Comparison of ENCODE assay signal across 8 cellular contexts in the genomic region with DNA sequence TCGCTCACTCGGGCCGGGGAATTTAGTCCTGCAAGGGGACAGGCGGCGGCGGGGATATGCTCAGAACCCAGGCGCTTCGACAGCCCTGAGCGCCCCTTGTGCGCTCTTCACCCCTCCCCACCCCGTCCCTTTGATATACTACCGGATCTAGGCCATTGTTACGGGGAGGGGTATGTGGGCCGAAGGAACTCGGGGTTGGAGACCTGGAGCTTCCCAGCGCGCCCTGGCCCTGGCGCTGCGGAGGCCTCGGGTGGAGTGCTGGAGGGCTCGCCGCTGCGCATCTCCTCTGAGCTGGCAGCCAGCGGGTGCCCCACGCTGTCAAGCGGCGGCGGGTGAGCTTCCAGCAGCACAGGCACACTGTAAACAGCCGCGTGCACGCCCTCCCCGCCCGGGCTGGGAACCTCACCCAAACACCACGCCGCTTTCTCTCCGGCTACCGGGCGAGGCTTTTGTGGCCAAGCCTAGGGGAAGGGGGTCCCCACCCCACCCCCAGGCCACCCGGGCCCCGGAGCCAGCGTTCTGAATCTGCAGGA. TPM values are rescaled to one million over a fixed set of nuclear protein-coding genes. Genes with fewer than 3 reads are reported as not detected.
DNase-seq lines count a peak whose midpoint lies in the region; ATAC-seq and TF ChIP-seq lines count a peak whose summit lies in the region.

No MANE protein-coding gene starts in this region.

- WGBS in trophoblast cell (ENCODE audit: extremely low coverage, insufficient coverage, insufficient read length), result no CpG with 5 or more reads among the region's 41 CpGs

- H4K8ac ChIP-seq in trophoblast cell (ENCODE audit: low read depth, low read length), result no peak overlapping the region

- no peaks in the 10 kb centered on the region for H3K79me2 ChIP-seq in trophoblast cell (ENCODE audit: control insufficient read depth, insufficient read depth, low read length, poor library complexity)

- H3K14ac ChIP-seq in trophoblast cell (ENCODE audit: low read length), result no peak overlapping the region

- H3K18ac ChIP-seq in trophoblast cell (ENCODE audit: low read length), result no peak overlapping the region

- DNase-seq in NCI-H2171 treated with DMSO at 0.1 percent for 48 hours (lab: John Stamatoyannopoulos, UW), result peak; percentile 45
- DNase-seq in NCI-H2171 (lab: John Stamatoyannopoulos, UW), result no peak
- DNase-seq in WERI-Rb-1, result no peak
- peak; percentile 62 for DNase-seq in globus pallidus (ENCODE audit: low spot score)
- no peak for DNase-seq in trophoblast cell
- DNase-seq in SK-N-DZ (ENCODE audit: low spot score), result no peak
- no peak for DNase-seq in HT-29 (ENCODE audit: low spot score)

- H2BK120ac ChIP-seq in trophoblast cell (ENCODE audit: insufficient read depth, low read length, poor library complexity), result no peak overlapping the region

- H3K23ac ChIP-seq in trophoblast cell (ENCODE audit: low read length), result no peak overlapping the region

- no peak overlapping the region for H4K91ac ChIP-seq in trophoblast cell (ENCODE audit: low read depth, low read length)

- H2BK5ac ChIP-seq in trophoblast cell (ENCODE audit: low read depth, low read length, poor library complexity), result no peak overlapping the region

- H3K9me3 ChIP-seq in WERI-Rb-1 (ENCODE audit: severe bottlenecking) (peaks cover 7% of the 10 kb centered on the region), trophoblast cell (ENCODE audit: insufficient read depth, low read depth, low read length) (no peaks in the 10 kb centered on the region)

- TF ChIP-seq CTCF in WERI-Rb-1 (IDR thresholded peaks at IDR 0.05; ENCODE audit: low read depth, low read length), result no peak

- H3K36me3 ChIP-seq in WERI-Rb-1 (no peaks in the 10 kb centered on the region), trophoblast cell (ENCODE audit: control insufficient read depth in 1 of 2, insufficient read depth in 2 of 2, low read length in 2 of 2) (no peaks in the 10 kb centered on the region)

- no peak overlapping the region for H2AK5ac ChIP-seq in trophoblast cell (ENCODE audit: low read length)

- H3K27me3 ChIP-seq in WERI-Rb-1 (ENCODE audit: insufficient read depth, low read depth, severe bottlenecking) (peaks cover 84% of the 10 kb centered on the region), trophoblast cell (ENCODE audit: insufficient read depth, low read length) (peaks cover 41% of the 10 kb centered on the region)

- H3K27ac ChIP-seq in WERI-Rb-1, result peak overlapping the region; percentile 98
- no peak overlapping the region for H3K27ac ChIP-seq in trophoblast cell (ENCODE audit: low read depth, low read length)

- H3K4me3 ChIP-seq in WERI-Rb-1 (ENCODE audit: low read depth, low read length) (peak overlapping the region; percentile 54), trophoblast cell (ENCODE audit: low read depth, low read length) (no peak overlapping the region)

- H4K12ac ChIP-seq in trophoblast cell (ENCODE audit: low read depth, low read length), result no peak overlapping the region

- ATAC-seq in GM18520 (IDR thresholded peaks at IDR 0.05; ENCODE audit: unreplicated experiment), result no peak

- H3K4me1 ChIP-seq in trophoblast cell (ENCODE audit: control insufficient read depth in 1 of 2, insufficient read depth in 2 of 2, low read length in 2 of 2), result peaks cover 39 to 42% of the 10 kb centered on the region in 2 experiments

- H3K79me1 ChIP-seq in trophoblast cell (ENCODE audit: low read length), result no peaks in the 10 kb centered on the region

- no peak overlapping the region for H2BK12ac ChIP-seq in trophoblast cell (ENCODE audit: low read length)

- H3K9ac ChIP-seq in trophoblast cell (ENCODE audit: low read length), result no peak overlapping the region

- no peak overlapping the region for H2AFZ ChIP-seq in trophoblast cell (ENCODE audit: insufficient read depth, low read length, poor library complexity)

- no peak overlapping the region for H3K4ac ChIP-seq in trophoblast cell (ENCODE audit: low read depth, low read length)

- peak overlapping the region; percentile 63 for H3K4me2 ChIP-seq in trophoblast cell (ENCODE audit: low read length)

RNA-seq across cellular contexts. Expression of a gene that starts 54.5 kb away (rescaled TPM):
- polyA plus RNA-seq in trophoblast cell (2013), result 5.9 and 6.1 TPM in 2 replicates
- 54.9 and 65.2 TPM in 2 replicates for polyA plus RNA-seq in SK-N-DZ (2014; cell fraction: cytosol; rRNA removed)
- polyA plus RNA-seq in SK-N-DZ (2014; cell fraction: nucleus; rRNA removed), result 40.2 and 73.5 TPM in 2 replicates
- 23.3 and 25.5 TPM in 2 replicates for total RNA-seq in HT-29 (2014; rRNA removed; shearing (Covaris generic))

Comparison
In these comparisons a context has a peak if more than half of its experiments do, and no peak if none do; other contexts are left out.
1. DNase-seq: peak in NCI-H2171 treated with DMSO at 0.1 percent for 48 hours (single experiment) and globus pallidus (single experiment); none in NCI-H2171 (single experiment), WERI-Rb-1 (single experiment), trophoblast cell (0 of 2), SK-N-DZ (single experiment) and HT-29 (single experiment).